8 cellular contexts compared by ENCODE assay signal in the genomic region with DNA sequence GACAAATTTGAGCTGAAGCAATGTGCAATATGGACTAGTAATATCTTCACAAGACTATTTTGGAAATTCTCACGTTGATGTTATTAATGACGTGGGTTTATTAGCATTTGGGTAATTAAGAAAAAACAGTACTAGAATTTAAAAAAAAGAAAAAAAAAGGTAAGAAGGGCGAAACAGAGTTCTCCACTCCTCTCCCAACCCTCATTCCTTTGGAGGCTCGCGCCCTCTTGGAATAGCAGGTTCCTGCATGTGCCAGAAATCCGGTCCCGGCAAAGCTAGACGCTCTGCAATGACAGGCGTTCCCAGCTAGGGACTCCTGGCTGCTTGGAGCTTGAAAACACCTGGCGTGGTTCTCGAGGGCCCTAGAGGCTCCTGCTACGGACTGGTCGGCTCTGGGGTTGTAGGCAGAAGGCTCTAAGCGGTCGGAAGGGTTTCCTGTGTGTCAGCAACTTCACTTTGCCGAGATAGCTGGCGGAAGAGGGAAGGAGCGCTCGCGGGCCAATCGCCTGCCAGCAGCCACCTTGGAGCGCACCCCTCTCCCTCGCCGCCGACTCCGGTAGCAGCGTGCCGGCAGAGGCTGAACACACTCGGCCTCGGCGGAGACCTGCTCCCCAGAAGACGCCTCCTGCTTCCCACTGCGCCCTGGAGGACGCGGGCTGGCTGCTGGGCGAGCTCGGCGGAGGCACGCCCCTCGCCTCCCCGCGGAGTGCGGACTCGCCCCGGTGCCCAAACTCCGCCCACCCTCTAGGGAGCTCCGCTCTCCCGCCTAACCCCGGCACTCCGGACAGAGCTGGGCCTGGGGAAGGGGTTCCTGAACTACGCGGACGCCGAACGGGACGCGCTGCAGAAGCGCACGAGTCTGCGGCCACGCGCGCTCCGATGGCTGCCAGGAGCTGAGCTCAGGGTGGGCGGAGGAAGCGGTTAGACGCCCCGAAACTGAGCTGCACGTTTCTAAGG. TPM values are rescaled to one million over a fixed set of nuclear protein-coding genes. Genes with fewer than 3 reads are reported as not detected.
DNase-seq lines count a peak whose midpoint lies in the region; ATAC-seq and TF ChIP-seq lines count a peak whose summit lies in the region.

A gene with protein sequence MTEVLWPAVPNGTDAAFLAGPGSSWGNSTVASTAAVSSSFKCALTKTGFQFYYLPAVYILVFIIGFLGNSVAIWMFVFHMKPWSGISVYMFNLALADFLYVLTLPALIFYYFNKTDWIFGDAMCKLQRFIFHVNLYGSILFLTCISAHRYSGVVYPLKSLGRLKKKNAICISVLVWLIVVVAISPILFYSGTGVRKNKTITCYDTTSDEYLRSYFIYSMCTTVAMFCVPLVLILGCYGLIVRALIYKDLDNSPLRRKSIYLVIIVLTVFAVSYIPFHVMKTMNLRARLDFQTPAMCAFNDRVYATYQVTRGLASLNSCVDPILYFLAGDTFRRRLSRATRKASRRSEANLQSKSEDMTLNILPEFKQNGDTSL (plus strand): TSS at position 778 of the 957 bp plus-strand sequence. CDS start 652 bp downstream, outside the sequence.

- H3K9me3 ChIP-seq in muscle layer of colon (ENCODE audit: low read length) (no peaks in the 10 kb centered on the region), transverse colon (no peaks in the 10 kb centered on the region)

- CTCF ChIA-PET in AG04449 (lab: Yijun Ruan, JAX), result no interaction called here

- TF ChIP-seq CTCF in AG04449 (IDR thresholded peaks at IDR 0.05; ENCODE audit: insufficient read depth, low read length, missing control alignments) (no peak), fibroblast of mammary gland (conservative IDR thresholded peaks at IDR 0.05; ENCODE audit: control insufficient read depth, insufficient read depth, low read depth, low read length) (no peak), transverse colon (IDR thresholded peaks at IDR 0.05) (peak in 4 of 5 experiments; percentile 23 to 66 (median 39))

- intact Hi-C loops in transverse colon (cut with DNase I; ENCODE audit: low total_unique reads), result no loop called here

- H3K4me1 ChIP-seq in muscle layer of colon (ENCODE audit: insufficient read depth, low read length) (no peaks in the 10 kb centered on the region), transverse colon (peaks cover 0 to 27% (median 7%) of the 10 kb centered on the region in 4 donors)

- TF ChIP-seq POLR2A in transverse colon (IDR thresholded peaks at IDR 0.05), result peak; percentile 80

- WGBS in transverse colon (ENCODE audit: low coverage in 1 of 2), 2 donors, result 2 to 3% methylated on average over 9 to 68 of the region's 69 CpGs

- H3K27ac ChIP-seq in muscle layer of colon (ENCODE audit: low read depth, low read length), result peak within 1 kb of the TSS; percentile 70
- peak within 1 kb of the TSS; percentile 85 to 92 (median 88) for H3K27ac ChIP-seq in transverse colon

- TF ChIP-seq EP300 in transverse colon (IDR thresholded peaks at IDR 0.05; ENCODE audit: low read depth), result no peak

- H3K36me3 ChIP-seq in muscle layer of colon (ENCODE audit: insufficient read depth, low read length) (no peaks in the 10 kb centered on the region), transverse colon (no peaks in the 10 kb centered on the region)

- POLR2A ChIA-PET in AG04449 (lab: Yijun Ruan, JAX), result no interaction called here

- H3K9ac ChIP-seq in muscle layer of colon (ENCODE audit: low read length), result peak within 1 kb of the TSS; percentile 21

- peak within 1 kb of the TSS; percentile 58 for H3K4me3 ChIP-seq in AG04449 (ENCODE audit: low read depth, low read length)
- peak within 1 kb of the TSS; percentile 58 for H3K4me3 ChIP-seq in fibroblast of mammary gland (ENCODE audit: control insufficient read depth, low read depth, low read length)
- peak within 1 kb of the TSS; percentile 38 to 74 for H3K4me3 ChIP-seq in muscle layer of colon (ENCODE audit: low read depth in 1 of 2, low read length in 2 of 2)
- peak within 1 kb of the TSS; percentile 61 to 96 (median 70) for H3K4me3 ChIP-seq in transverse colon

- peak; percentile 71 for ATAC-seq in GM18499 (IDR thresholded peaks at IDR 0.05; ENCODE audit: insufficient read depth, unreplicated experiment)
- peak; percentile 77 for ATAC-seq in HG02798 (IDR thresholded peaks at IDR 0.05; ENCODE audit: poor library complexity, unreplicated experiment)

- DNase-seq in AG04449 (ENCODE audit: low read depth, low spot score), result no peak
- DNase-seq in NCI-H1417 (lab: John Stamatoyannopoulos, UW), result peak; percentile 16 to 97 (median 94)
- peak; percentile 36 for DNase-seq in activated CD4-positive, CD25-positive, alpha-beta regulatory T cell treated with anti-CD3 and anti-CD28 coated beads, Interleukin-2, amount 50 U/mL, for 72 hours
- peak; percentile 32 for DNase-seq in fibroblast of mammary gland (ENCODE audit: low read depth)
- peak; percentile 82 for DNase-seq in transverse colon

- in situ Hi-C loops in transverse colon (cut with MboI; ENCODE audit: low pct_ligation_motif_present in 1 of 4, low pct_unique_long_range_greater_than_20kb in 1 of 4, low sequenced_read_pairs in 3 of 4), result no loop called here

- H3K27me3 ChIP-seq in muscle layer of colon (ENCODE audit: control insufficient read depth in 1 of 2, insufficient read depth in 2 of 2, low read length in 2 of 2), result no peaks in the 10 kb centered on the region
- H3K27me3 ChIP-seq in transverse colon, result peaks cover 5% of the 10 kb centered on the region

RNA-seq across cellular contexts. Expression of the gene that starts here (rescaled TPM):
- 10 to 100 TPM; 22.3 to 37.0 (median 32.7) TPM for total RNA-seq in transverse colon

Comparison
In these comparisons a context has a peak if more than half of its experiments do, and no peak if none do; other contexts are left out.
1. CTCF ChIP-seq: peak in transverse colon (4 of 5); none in AG04449 (single experiment) and fibroblast of mammary gland (single experiment).
2. Peak in every context shown above with its lines, with median percentiles within 50 percentile points of each other: H3K4me3 ChIP-seq.